8 cellular contexts compared by ENCODE assay signal in genomic region chr20:3818155-3819151, GRCh38.
DNase-seq lines count a peak whose midpoint lies in the region; ATAC-seq and TF ChIP-seq lines count a peak whose summit lies in the region.

No MANE protein-coding gene starts in this region.

- H3K4me1 ChIP-seq in BLaER1 treated with 17β-estradiol and CSF1 and Interleukin-3, amounts not matched to agents 10 nM and 100 nM: peaks cover 38 to 59% (median 42%) of the 10 kb centered on the region in 10 experiments

- H3K27me3 Mint-ChIP-seq in stimulated activated naive CD8-positive, alpha-beta T cell treated with anti-CD3 and anti-CD28 coated beads, Interleukin-15, amount 100 ng/mL, for 72 hours: no peaks in the 10 kb centered on the region

- H3K36me3 ChIP-seq in BLaER1 treated with 17β-estradiol and CSF1 and Interleukin-3, amounts not matched to agents 10 nM and 100 nM: peaks cover 9 to 17% (median 16%) of the 10 kb centered on the region in 11 experiments; a peak in 21 of 22 replicates

- DNase-seq in GM20000 (ENCODE audit: low spot score) (peak; percentile 70), NCI-H524 treated with DMSO at 0.1 percent for 48 hours (lab: John Stamatoyannopoulos, UW) (peak; percentile 70), iPS DF 19.7 (ENCODE audit: low read depth, low spot score) (peak; percentile 60)
- no peak for DNase-seq in stimulated activated naive CD8-positive, alpha-beta T cell treated with anti-CD3 and anti-CD28 coated beads, Interleukin-15, amount 100 ng/mL, for 72 hours

- no peaks in the 10 kb centered on the region for H3K9me3 ChIP-seq in BLaER1 treated with 17β-estradiol and CSF1 and Interleukin-3, amounts not matched to agents 10 nM and 100 nM (replicated peaks in 1 of 11)

- no peak for ATAC-seq in stimulated activated naive CD8-positive, alpha-beta T cell treated with anti-CD3 and anti-CD28 coated beads, Interleukin-15, amount 100 ng/mL, for 72 hours
- ATAC-seq in GM18502 (IDR thresholded peaks at IDR 0.05; ENCODE audit: poor library complexity, unreplicated experiment): no peak

- peak overlapping the region in 1 of 2 donors; percentile 26 for H3K4me3 Mint-ChIP-seq in stimulated activated naive CD8-positive, alpha-beta T cell treated with anti-CD3 and anti-CD28 coated beads, Interleukin-15, amount 100 ng/mL, for 72 hours

- TF ChIP-seq CTCF in GM20000 (IDR thresholded peaks at IDR 0.05; ENCODE audit: extremely low read depth, missing control alignments): peak; percentile 36

- peak overlapping the region in 5 of 11 experiments; percentile 39 to 97 (median 54); a peak in 11 of 22 replicates for H3K27ac ChIP-seq in BLaER1 treated with 17β-estradiol and CSF1 and Interleukin-3, amounts not matched to agents 10 nM and 100 nM
- peak overlapping the region; percentile 59 for H3K27ac ChIP-seq in angular gyrus (ENCODE audit: low read depth, low read length)
- H3K27ac ChIP-seq in skin epidermis: peak overlapping the region in 19 of 21 experiments; percentile 23 to 100 (median 65)

- no peaks in the 10 kb centered on the region for H4K20me1 ChIP-seq in BLaER1 treated with 17β-estradiol and CSF1 and Interleukin-3, amounts not matched to agents 10 nM and 100 nM

- H3K4me2 ChIP-seq in BLaER1 treated with 17β-estradiol and CSF1 and Interleukin-3, amounts not matched to agents 10 nM and 100 nM: peak overlapping the region; percentile 2 to 91 (median 48); a peak in 21 of 22 replicates

- H3K9ac ChIP-seq in BLaER1 treated with 17β-estradiol and CSF1 and Interleukin-3, amounts not matched to agents 10 nM and 100 nM: peak overlapping the region in 5 of 11 experiments; percentile 19 to 94 (median 25); a peak in 4 of 22 replicates

- no peak overlapping the region for H3K4me3 ChIP-seq in BLaER1 treated with 17β-estradiol and CSF1 and Interleukin-3, amounts not matched to agents 10 nM and 100 nM
- no peak overlapping the region for H3K4me3 ChIP-seq in skin epidermis

- no peaks in the 10 kb centered on the region for H3K9me3 Mint-ChIP-seq in stimulated activated naive CD8-positive, alpha-beta T cell treated with anti-CD3 and anti-CD28 coated beads, Interleukin-15, amount 100 ng/mL, for 72 hours

- H3K27me3 ChIP-seq in BLaER1 treated with 17β-estradiol and CSF1 and Interleukin-3, amounts not matched to agents 10 nM and 100 nM: no peaks in the 10 kb centered on the region

- no peak overlapping the region for H3K27ac Mint-ChIP-seq in stimulated activated naive CD8-positive, alpha-beta T cell treated with anti-CD3 and anti-CD28 coated beads, Interleukin-15, amount 100 ng/mL, for 72 hours

- peaks cover 66% of the 10 kb centered on the region for H3K4me1 Mint-ChIP-seq in stimulated activated naive CD8-positive, alpha-beta T cell treated with anti-CD3 and anti-CD28 coated beads, Interleukin-15, amount 100 ng/mL, for 72 hours

Comparison
In these comparisons a context has a peak if more than half of its experiments do, and no peak if none do; other contexts are left out.
1. DNase-seq: peak in GM20000 (single experiment), NCI-H524 treated with DMSO at 0.1 percent for 48 hours (single experiment) and iPS DF 19.7 (single experiment); none in stimulated activated naive CD8-positive, alpha-beta T cell treated with anti-CD3 and anti-CD28 coated beads, Interleukin-15, amount 100 ng/mL, for 72 hours (0 of 2).